8 cellular contexts compared by ENCODE assay signal in genomic region chr4:2241003-2241402, GRCh38. TPM values are rescaled to one million over a fixed set of nuclear protein-coding genes. Genes with fewer than 3 reads are reported as not detected.
A peak's percentile ranks its signal among the peaks of the same experiment; 100 is the strongest.
DNase-seq lines count a peak whose midpoint lies in the region; ATAC-seq and TF ChIP-seq lines count a peak whose summit lies in the region.

No MANE protein-coding gene starts in this region.

- CTCF ChIA-PET in AG04449 (lab: Yijun Ruan, JAX), result interaction anchor here (0.9 to 2.5 kb wide), 3 partner anchors 17 to 227 kb away, joined by 3 to 10 read pairs (median 8); no protein-coding TSS in a partner anchor
- CTCF ChIA-PET in mammary epithelial cell (lab: Charles Lee; ENCODE audit: low non-redundant PET), result interaction anchor here (0.7 kb wide), 1 partner anchor 295 kb away, joined by 3 read pairs; the partner anchor contains the start of gene FAM193A

- peaks cover 47% of the 10 kb centered on the region for H3K79me2 ChIP-seq in mammary epithelial cell (ENCODE audit: insufficient read depth, low read length)

- no TSS peak for BruUV-seq in mammary epithelial cell (replicated peaks; lab: Mats Ljungman, UMichigan)

- ATAC-seq in GM18870 (IDR thresholded peaks at IDR 0.05; ENCODE audit: unreplicated experiment), result no peak

- H3K9me3 ChIP-seq in HUES64 (ENCODE audit: insufficient read depth, low read depth, low read length), result 0 out of 2 replicates have a peak, but pooled peaks cover 8% of the 10 kb centered on the region
- H3K9me3 ChIP-seq in mammary epithelial cell (replicated peaks; ENCODE audit: insufficient read depth, low read length), result no peaks in the 10 kb centered on the region
- no peaks in the 10 kb centered on the region for H3K9me3 ChIP-seq in muscle layer of colon (ENCODE audit: low read length)

- WGBS in HUES64, result 32% methylated on average over 5 of the region's 7 CpGs
- WGBS in mammary epithelial cell (ENCODE audit: low coverage, missing lambda C conversion rate), result under 1% methylated on average over 7 of the region's 7 CpGs

- dilution Hi-C loops in mammary epithelial cell (cut with HindIII; ENCODE audit: low sequenced_read_pairs), result loop anchor here (5.0 kb wide), 1 partner anchor 211 kb away; no protein-coding TSS in a partner anchor

- in situ Hi-C loops in mammary epithelial cell (cut with MboI; ENCODE audit: low sequenced_read_pairs in 2 of 2), result loop anchor here in 1 of 2 donors (25.0 kb wide), 1 partner anchor 221 kb away; the partner anchor contains the start of gene RNF4

- H3K4me1 ChIP-seq in HUES64 (ENCODE audit: insufficient read depth, low read length) (peaks cover 20% of the 10 kb centered on the region), mammary epithelial cell (ENCODE audit: insufficient read depth, low read length) (peaks cover 14% of the 10 kb centered on the region), muscle layer of colon (ENCODE audit: insufficient read depth, low read length) (peaks cover 38% of the 10 kb centered on the region)

- H3K27ac ChIP-seq in HUES64 (ENCODE audit: low read depth, low read length) (no peak overlapping the region), mammary epithelial cell (ENCODE audit: insufficient read depth, low read depth, low read length) (peak overlapping the region; percentile 52), muscle layer of colon (ENCODE audit: low read depth, low read length) (no peak overlapping the region)

- peak overlapping the region; percentile 95 for H3K4me3 ChIP-seq in AG04449 (ENCODE audit: low read depth, low read length)
- peak overlapping the region; percentile 95 for H3K4me3 ChIP-seq in HUES64 (ENCODE audit: low read length)
- peak overlapping the region; percentile 63 to 97 (median 96) for H3K4me3 ChIP-seq in mammary epithelial cell (replicated peaks in 1 of 3; ENCODE audit: insufficient read depth in 1 of 3, low read depth in 2 of 3, low read length in 3 of 3)
- H3K4me3 ChIP-seq in muscle layer of colon (ENCODE audit: low read depth in 1 of 2, low read length in 2 of 2), result peak overlapping the region in 1 of 2 donors; percentile 76

- POLR2A ChIA-PET in AG04449 (lab: Yijun Ruan, JAX), result interaction anchor here (2.5 kb wide), 1 partner anchor 21 kb away, joined by 12 read pairs; the partner anchor contains the start of gene MXD4

- H3K36me3 ChIP-seq in HUES64 (ENCODE audit: insufficient read depth, low read length) (peaks cover 34% of the 10 kb centered on the region), mammary epithelial cell (ENCODE audit: insufficient read depth, low read length) (peaks cover 5% of the 10 kb centered on the region), muscle layer of colon (ENCODE audit: insufficient read depth, low read length) (no peaks in the 10 kb centered on the region)

- H3K4me2 ChIP-seq in mammary epithelial cell (ENCODE audit: insufficient read depth, low read depth, low read length), result peak overlapping the region; percentile 84

- DNase-seq in AG04449 (ENCODE audit: low read depth, low spot score) (no peak), mammary epithelial cell (no peak), HK-2 (ENCODE audit: unreplicated experiment) (no peak)
- DNase-seq in activated CD4-positive, alpha-beta T cell treated with anti-CD3 and anti-CD28 coated beads, Interleukin-2, amount 50 U/mL, for 4 hours, result no peak
- no peak for DNase-seq in activated effector memory CD4-positive, alpha-beta T cell treated with anti-CD3 and anti-CD28 coated beads, Interleukin-2, amount 50 U/mL, for 16 hours

- peaks cover 4% of the 10 kb centered on the region for H3K27me3 ChIP-seq in HUES64 (ENCODE audit: insufficient read depth, low read length)
- H3K27me3 ChIP-seq in mammary epithelial cell (ENCODE audit: insufficient read depth, low read length), result no peaks in the 10 kb centered on the region
- H3K27me3 ChIP-seq in muscle layer of colon (ENCODE audit: control insufficient read depth in 1 of 2, insufficient read depth in 2 of 2, low read length in 2 of 2), result no peaks in the 10 kb centered on the region

- H2AFZ ChIP-seq in mammary epithelial cell (ENCODE audit: low read depth, low read length), result peak overlapping the region; percentile 96

- TF ChIP-seq CTCF in AG04449 (IDR thresholded peaks at IDR 0.05; ENCODE audit: insufficient read depth, low read length, missing control alignments) (no peak), mammary epithelial cell (conservative IDR thresholded peaks at IDR 0.05 in 1 of 2, IDR thresholded peaks at IDR 0.05 in 1 of 2; ENCODE audit: extremely low read depth in 1 of 2, insufficient read depth in 1 of 2, low read depth in 1 of 2, low read length in 2 of 2) (no peak)

- intact Hi-C loops in mammary epithelial cell (cut with micrococcal nuclease), result loop anchor here (5.0 kb wide), 2 partner anchors 91 to 796 kb away; no protein-coding TSS in a partner anchor

- H4K20me1 ChIP-seq in mammary epithelial cell (ENCODE audit: insufficient read depth, low read length), result no peaks in the 10 kb centered on the region

- H3K9ac ChIP-seq in HUES64 (ENCODE audit: low read depth, low read length) (peak overlapping the region; percentile 78), mammary epithelial cell (ENCODE audit: insufficient read depth, low read length) (peak overlapping the region; percentile 81), muscle layer of colon (ENCODE audit: low read length) (peak overlapping the region; percentile 65)

RNA-seq across cellular contexts. Expression of gene HAUS3, which starts 0.9 kb away (rescaled TPM):
- 13.8 TPM for polyA plus RNA-seq in HUES64 (2013, experiment 1 of 2)
- 13.1 TPM for polyA plus RNA-seq in HUES64 (2013, experiment 2 of 2)
- 10 to 100 TPM in 1 of 2 donors, 1 to 10 TPM in 1; 9.2 to 12.8 TPM for total RNA-seq in mammary epithelial cell
- 4.2 TPM for polyA plus RNA-seq in mammary epithelial cell
- polyA minus RNA-seq in mammary epithelial cell, result 3.5 TPM

RNA-seq across cellular contexts. Expression of gene POLN, which starts 0.9 kb away (rescaled TPM):
- 0.90 TPM for polyA plus RNA-seq in HUES64 (2013, experiment 1 of 2)
- polyA plus RNA-seq in HUES64 (2013, experiment 2 of 2), result 0.76 TPM
- total RNA-seq in mammary epithelial cell, result under 1 TPM; 0.42 to 0.83 TPM
- 0.18 TPM for polyA plus RNA-seq in mammary epithelial cell
- polyA minus RNA-seq in mammary epithelial cell, result not detected

RNA-seq across cellular contexts. Expression of gene MXD4, which starts 20.9 kb away (rescaled TPM):
- polyA plus RNA-seq in HUES64 (2013, experiment 1 of 2), result 15.4 TPM
- 19.7 TPM for polyA plus RNA-seq in HUES64 (2013, experiment 2 of 2)
- 10 to 100 TPM; 26.0 to 36.8 TPM for total RNA-seq in mammary epithelial cell
- 17.8 TPM for polyA plus RNA-seq in mammary epithelial cell
- polyA minus RNA-seq in mammary epithelial cell, result 12.4 TPM
